8 cellular contexts compared by ENCODE assay signal in the genomic region with DNA sequence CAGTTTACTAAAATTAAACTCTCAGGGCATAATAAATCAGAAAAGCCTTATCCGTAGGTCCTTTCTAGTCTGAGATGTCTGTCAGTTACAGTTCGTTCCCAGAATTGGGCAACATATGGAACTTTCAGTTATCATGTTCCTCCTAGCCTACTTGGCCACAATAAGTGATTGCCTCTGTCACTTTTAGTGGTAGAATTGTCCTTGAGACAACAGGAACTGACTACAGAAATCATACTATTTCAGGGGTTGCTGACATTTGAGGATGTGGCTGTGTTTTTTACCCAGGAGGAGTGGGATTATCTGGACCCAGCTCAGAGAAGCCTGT. TPM values are rescaled to one million over a fixed set of nuclear protein-coding genes. Genes with fewer than 3 reads are reported as not detected.
DNase-seq lines count a peak whose midpoint lies in the region; ATAC-seq and TF ChIP-seq lines count a peak whose summit lies in the region.

No MANE protein-coding gene starts in this region.

- H3K4me3 ChIP-seq in left ventricle myocardium inferior (peak overlapping the region; percentile 85), ascending aorta (peak overlapping the region; percentile 67 to 91), lower lobe of right lung (peak overlapping the region; percentile 78), uterus (peak overlapping the region; percentile 63 to 68)

- intact Hi-C loops in left ventricle myocardium inferior (cut with micrococcal nuclease) (no loop called here), left cardiac atrium (cut with DNase I) (loop anchor here in 1 of 2 donors (10.0 kb wide), 1 partner anchor 135 kb away; the partner anchor contains the start of gene RNF20), ascending aorta (cut with DNase I) (loop anchor here (2.0 to 5.0 kb wide), 3 partner anchors 972 to 1301 kb away; partner anchors contain the start of genes ERP44, INVS, MSANTD3 and TEX10), lower lobe of right lung (cut with DNase I) (no loop called here), uterus (cut with DNase I; ENCODE audit: low total_unique reads) (no loop called here)

- TF ChIP-seq CTCF in left ventricle myocardium inferior (IDR thresholded peaks at IDR 0.05; ENCODE audit: borderline replicate concordance) (no peak), ascending aorta (IDR thresholded peaks at IDR 0.05) (no peak), lower lobe of right lung (IDR thresholded peaks at IDR 0.05) (no peak), uterus (IDR thresholded peaks at IDR 0.05) (no peak)

- peaks cover 76% of the 10 kb centered on the region for H3K4me1 ChIP-seq in left ventricle myocardium inferior
- H3K4me1 ChIP-seq in ascending aorta: peaks cover 0 to 15% of the 10 kb centered on the region in 2 donors
- H3K4me1 ChIP-seq in lower lobe of right lung: peaks cover 44% of the 10 kb centered on the region
- no peaks in the 10 kb centered on the region for H3K4me1 ChIP-seq in uterus

- ATAC-seq in left cardiac atrium (no peak), lower lobe of right lung (no peak)

- DNase-seq in left ventricle myocardium inferior: no peak
- DNase-seq in left cardiac atrium: no peak
- DNase-seq in ascending aorta (ENCODE audit: low spot score in 2 of 2): no peak
- DNase-seq in lower lobe of right lung: no peak
- DNase-seq in uterus: no peak
- DNase-seq in D341Med (ENCODE audit: low spot score): no peak
- DNase-seq in globus pallidus (ENCODE audit: low spot score): no peak
- no peak for DNase-seq in SW480 (ENCODE audit: low spot score)

- H3K27ac ChIP-seq in left ventricle myocardium inferior (replicated peaks) (peak overlapping the region; percentile 93), ascending aorta (peak overlapping the region in 1 of 2 donors; percentile 77), lower lobe of right lung (peak overlapping the region; percentile 91), uterus (peak overlapping the region; percentile 75 to 88)

- H3K27me3 ChIP-seq in left ventricle myocardium inferior (ENCODE audit: low read depth) (no peaks in the 10 kb centered on the region), ascending aorta (no peaks in the 10 kb centered on the region), lower lobe of right lung (ENCODE audit: low read depth) (no peaks in the 10 kb centered on the region), uterus (no peaks in the 10 kb centered on the region)

- peaks cover 32% of the 10 kb centered on the region for H3K9me3 ChIP-seq in left ventricle myocardium inferior (replicated peaks)
- H3K9me3 ChIP-seq in ascending aorta: peaks cover 7 to 21% of the 10 kb centered on the region in 2 donors
- H3K9me3 ChIP-seq in lower lobe of right lung: peaks cover 16% of the 10 kb centered on the region
- H3K9me3 ChIP-seq in uterus: peaks cover 0 to 32% of the 10 kb centered on the region in 2 donors

- peaks cover 53% of the 10 kb centered on the region for H3K36me3 ChIP-seq in left ventricle myocardium inferior
- peaks cover 41 to 43% of the 10 kb centered on the region in 2 donors for H3K36me3 ChIP-seq in ascending aorta
- peaks cover 42% of the 10 kb centered on the region for H3K36me3 ChIP-seq in lower lobe of right lung
- H3K36me3 ChIP-seq in uterus: no peaks in the 10 kb centered on the region

- TF ChIP-seq POLR2A in uterus (IDR thresholded peaks at IDR 0.05): no peak

RNA-seq across cellular contexts. Expression of gene ZNF189, which starts 1.0 kb away (rescaled TPM):
- total RNA-seq in left ventricle myocardium inferior: 18.8 TPM
- total RNA-seq in left cardiac atrium: 10 to 100 TPM; 18.9 to 36.7 TPM
- 30.4 TPM for total RNA-seq in ascending aorta
- total RNA-seq in lower lobe of right lung: 20.7 TPM
- 10 to 100 TPM; 18.8 to 61.9 (median 34.0) TPM for total RNA-seq in uterus

RNA-seq across cellular contexts. Expression of gene MRPL50, which starts 1.2 kb away (rescaled TPM):
- total RNA-seq in left ventricle myocardium inferior: 17.3 TPM
- 10 to 100 TPM; 15.0 to 19.9 TPM for total RNA-seq in left cardiac atrium
- total RNA-seq in ascending aorta: 2.6 TPM
- 10.9 TPM for total RNA-seq in lower lobe of right lung
- total RNA-seq in uterus: 10 to 100 TPM; 11.5 to 44.8 (median 23.2) TPM

RNA-seq across cellular contexts. Expression of gene BAAT, which starts 14.8 kb away (rescaled TPM):
- not detected for total RNA-seq in left ventricle myocardium inferior
- under 1 TPM in 1 of 2 donors, not detected in 1; 0.16 TPM for total RNA-seq in left cardiac atrium
- total RNA-seq in ascending aorta: 0.53 TPM
- total RNA-seq in lower lobe of right lung: not detected
- total RNA-seq in uterus: not detected

RNA-seq across cellular contexts. Expression of gene ALDOB, which starts 36.0 kb away (rescaled TPM):
- total RNA-seq in left ventricle myocardium inferior (0.41 TPM), left cardiac atrium (1 to 10 TPM in 1 of 2 donors, under 1 TPM in 1; 0.53 to 1.4 TPM), ascending aorta (4.8 TPM), lower lobe of right lung (0.38 TPM), uterus (under 1 TPM in 1 of 4 donors, not detected in 3; 0.95 TPM)
